ENCODE assay signal across 9 cellular contexts in genomic region chr2:108612153-108612513, GRCh38.
DNase-seq lines count a peak whose midpoint lies in the region; ATAC-seq and TF ChIP-seq lines count a peak whose summit lies in the region.
"Had no signal": no experiment of that assay in that cellular context is flagged by ENCODE, and none has a peak within 500 bp of the region (broad histone marks: within the 10 kb centered on the region; RNA-seq: fewer than 3 reads in every experiment).

No MANE protein-coding gene starts in this region.

- H3K4me3 ChIP-seq in left lung (no peak overlapping the region), uterus (no peak overlapping the region), MG63 (no peak overlapping the region)

- DNase-seq in activated T-cell treated with anti-CD3 and anti-CD28 coated beads for 4 hours (peak; percentile 26), T-helper 2 cell (peak in 3 of 5 experiments; percentile 9 to 83 (median 32)), left lung (peak in 1 of 2 donors; percentile 69), uterus (no peak), MG63 (no peak)
- no peak for DNase-seq in activated T-cell treated with anti-CD3 and anti-CD28 coated beads, Interleukin-2, amount 50 U/mL, for 48 hours
- DNase-seq: DND-41 had no signal

- intact Hi-C loops in left lung (cut with DNase I) (no loop called here), uterus (cut with DNase I; ENCODE audit: low total_unique reads) (no loop called here)

- TF ChIP-seq CTCF in left lung (IDR thresholded peaks at IDR 0.05), result no peak
- TF ChIP-seq CTCF in uterus (IDR thresholded peaks at IDR 0.05), result no peak

- H3K27me3 ChIP-seq in left lung (no peaks in the 10 kb centered on the region), uterus (no peaks in the 10 kb centered on the region), MG63 (no peaks in the 10 kb centered on the region)

- no peaks in the 10 kb centered on the region for H3K36me3 ChIP-seq in left lung
- H3K36me3 ChIP-seq in uterus, result no peaks in the 10 kb centered on the region
- H3K36me3 ChIP-seq in MG63, result no peaks in the 10 kb centered on the region

- H3K4me1 ChIP-seq in left lung (peaks cover 39 to 65% of the 10 kb centered on the region in 2 donors), uterus (peaks cover 2 to 11% of the 10 kb centered on the region in 2 donors)

- no peaks in the 10 kb centered on the region for H3K9me3 ChIP-seq in left lung
- H3K9me3 ChIP-seq in uterus, result no peaks in the 10 kb centered on the region
- H3K9me3 ChIP-seq in MG63, result no peaks in the 10 kb centered on the region

- ATAC-seq in HG02884 (IDR thresholded peaks at IDR 0.05; ENCODE audit: unreplicated experiment), result peak; percentile 78
- ATAC-seq in left lung, result peak; percentile 84
- no peak for ATAC-seq in SK-N-SH treated with all-trans-retinoic acid at 6 μM for 48 hours

- no peak for TF ChIP-seq POLR2A in uterus (IDR thresholded peaks at IDR 0.05)

- H3K27ac ChIP-seq in left lung, result peak overlapping the region; percentile 74 to 83
- peak overlapping the region in 1 of 2 donors; percentile 16 for H3K27ac ChIP-seq in uterus

TF ChIP-seq in SK-N-SH treated with all-trans-retinoic acid at 6 μM for 48 hours, 23 proteins besides CTCF, POLR2A, EP300 and RAD21:
- TF ChIP-seq ZFP30 (CRISPR knock-in tag; IDR thresholded peaks at IDR 0.05) (no peak), CSRNP3 (CRISPR knock-in tag; IDR thresholded peaks at IDR 0.05) (no peak)

Comparison
In these comparisons a context has a peak if more than half of its experiments do, and no peak if none do; other contexts are left out.
1. DNase-seq: peak in activated T-cell treated with anti-CD3 and anti-CD28 coated beads for 4 hours (single experiment) and T-helper 2 cell (3 of 5); none in activated T-cell treated with anti-CD3 and anti-CD28 coated beads, Interleukin-2, amount 50 U/mL, for 48 hours (0 of 2), uterus (0 of 2) and MG63 (single experiment).